In genomic region chr5:134226441-134227192, GRCh38 we compare ENCODE assay signal across 1 cellular context.
TF ChIP-seq lines count a peak whose summit lies in the region.

No MANE protein-coding gene starts in this region.

TF ChIP-seq in HepG2, 621 proteins besides CTCF, POLR2A, EP300 and RAD21 (continued from another document and continues in another):
- TF ChIP-seq RERE (CRISPR knock-in tag; IDR thresholded peaks at IDR 0.05; ENCODE audit: low read depth): no peak
- TF ChIP-seq ZMYM4 (CRISPR knock-in tag; IDR thresholded peaks at IDR 0.05): no peak
- TF ChIP-seq HDAC2 (CRISPR knock-in tag; IDR thresholded peaks at IDR 0.05): 0 out of 2 replicates have a peak, but pooled peaks have one; percentile 6
- TF ChIP-seq ELF4 (CRISPR knock-in tag; IDR thresholded peaks at IDR 0.05; ENCODE audit: borderline replicate concordance): no peak; the same call in 1 of the 2 replicates
- TF ChIP-seq TCF7L2 (IDR thresholded peaks at IDR 0.05; ENCODE audit: low read depth, low read length): no peak
- no peak for TF ChIP-seq RAD51 (IDR thresholded peaks at IDR 0.05; ENCODE audit: borderline replicate concordance)
- no peak for TF ChIP-seq KMT2A (CRISPR knock-in tag; IDR thresholded peaks at IDR 0.05)
- no peak for TF ChIP-seq ZNF564 (CRISPR knock-in tag; IDR thresholded peaks at IDR 0.05)
- no peak for TF ChIP-seq ZNF431 (CRISPR knock-in tag; IDR thresholded peaks at IDR 0.05; ENCODE audit: borderline replicate concordance, low read depth)
- peak; percentile 19; the same call in 1 of the 2 replicates for TF ChIP-seq DMAP1 (CRISPR knock-in tag; IDR thresholded peaks at IDR 0.05)
- no peak for TF ChIP-seq NCOA1 (CRISPR knock-in tag; IDR thresholded peaks at IDR 0.05)
- no peak for TF ChIP-seq MYPOP (CRISPR knock-in tag; IDR thresholded peaks at IDR 0.05)
- 0 out of 2 replicates have a peak, but pooled peaks have one; percentile 6 for TF ChIP-seq ZFP91 (CRISPR knock-in tag; IDR thresholded peaks at IDR 0.05; ENCODE audit: borderline replicate concordance)
- TF ChIP-seq ZNF124 (CRISPR knock-in tag; IDR thresholded peaks at IDR 0.05): no peak
- TF ChIP-seq ZNF766 (CRISPR knock-in tag; IDR thresholded peaks at IDR 0.05; ENCODE audit: borderline replicate concordance): no peak
- TF ChIP-seq FUBP1 (CRISPR knock-in tag; IDR thresholded peaks at IDR 0.05; ENCODE audit: borderline replicate concordance): no peak
- 0 out of 2 replicates have a peak, but pooled peaks have one; percentile 25 for TF ChIP-seq ZNF609 (CRISPR knock-in tag; IDR thresholded peaks at IDR 0.05; ENCODE audit: borderline replicate concordance)
- peak; percentile 53; the same call in 1 of the 2 replicates for TF ChIP-seq ZNF225 (CRISPR knock-in tag; IDR thresholded peaks at IDR 0.05)
- TF ChIP-seq TOPORS (CRISPR knock-in tag; IDR thresholded peaks at IDR 0.05): no peak
- no peak for TF ChIP-seq REPIN1 (CRISPR knock-in tag; IDR thresholded peaks at IDR 0.05; ENCODE audit: borderline replicate concordance, low read depth)
- no peak for TF ChIP-seq ARID3A (IDR thresholded peaks at IDR 0.05; ENCODE audit: low read depth, low read length)
- no peak for TF ChIP-seq MAF1 (CRISPR knock-in tag; IDR thresholded peaks at IDR 0.05; ENCODE audit: borderline replicate concordance)
- peak; percentile 27 for TF ChIP-seq ASH2L (IDR thresholded peaks at IDR 0.05; ENCODE audit: insufficient read length, low read depth, low read length)
- TF ChIP-seq HMGXB4 (CRISPR knock-in tag; IDR thresholded peaks at IDR 0.05; ENCODE audit: borderline replicate concordance in 1 of 2, low read depth in 1 of 2): peak in 1 of 2 experiments; percentile 70; a peak in 2 of 4 replicates
- no peak for TF ChIP-seq NFE2 (CRISPR knock-in tag; IDR thresholded peaks at IDR 0.05)
- no peak for TF ChIP-seq FOXM1 (CRISPR knock-in tag; IDR thresholded peaks at IDR 0.05)
- TF ChIP-seq ZMAT5 (CRISPR knock-in tag; IDR thresholded peaks at IDR 0.05; ENCODE audit: borderline replicate concordance, low read depth): no peak
- TF ChIP-seq FOSL2 (CRISPR knock-in tag; IDR thresholded peaks at IDR 0.05): 0 out of 2 replicates have a peak, but pooled peaks have one; percentile 11
- no peak for TF ChIP-seq SRSF9 (IDR thresholded peaks at IDR 0.05; ENCODE audit: borderline replicate concordance, insufficient read depth, low read depth, low read length, poor library complexity, severe bottlenecking)
- 0 out of 2 replicates have a peak, but pooled peaks have one; percentile 2 for TF ChIP-seq ZNF607 (CRISPR knock-in tag; IDR thresholded peaks at IDR 0.05; ENCODE audit: borderline replicate concordance)
- no peak for TF ChIP-seq FOSL1 (CRISPR knock-in tag; IDR thresholded peaks at IDR 0.05; ENCODE audit: borderline replicate concordance)
- TF ChIP-seq ZNF275 (CRISPR knock-in tag; IDR thresholded peaks at IDR 0.05; ENCODE audit: borderline replicate concordance): no peak; the same call in 1 of the 2 replicates
- TF ChIP-seq ZSCAN31 (CRISPR knock-in tag; IDR thresholded peaks at IDR 0.05; ENCODE audit: low read depth): no peak
- 0 out of 2 replicates have a peak, but pooled peaks have one; percentile 59 for TF ChIP-seq SRY (CRISPR knock-in tag; IDR thresholded peaks at IDR 0.05)
- no peak for TF ChIP-seq KDM4B (CRISPR knock-in tag; IDR thresholded peaks at IDR 0.05)
- TF ChIP-seq CREBL2 (CRISPR knock-in tag; IDR thresholded peaks at IDR 0.05; ENCODE audit: borderline replicate concordance): 0 out of 2 replicates have a peak, but pooled peaks have one; percentile 50
- peak; percentile 3; the same call in 1 of the 2 replicates for TF ChIP-seq SAP130 (CRISPR knock-in tag; IDR thresholded peaks at IDR 0.05; ENCODE audit: low read depth)
- peak; percentile 55; the same call in 1 of the 2 replicates for TF ChIP-seq SALL1 (CRISPR knock-in tag; IDR thresholded peaks at IDR 0.05)
- no peak for TF ChIP-seq ZNF451 (CRISPR knock-in tag; IDR thresholded peaks at IDR 0.05)
- no peak for TF ChIP-seq GPN1 (CRISPR knock-in tag; IDR thresholded peaks at IDR 0.05; ENCODE audit: borderline replicate concordance)
